In the genomic region with DNA sequence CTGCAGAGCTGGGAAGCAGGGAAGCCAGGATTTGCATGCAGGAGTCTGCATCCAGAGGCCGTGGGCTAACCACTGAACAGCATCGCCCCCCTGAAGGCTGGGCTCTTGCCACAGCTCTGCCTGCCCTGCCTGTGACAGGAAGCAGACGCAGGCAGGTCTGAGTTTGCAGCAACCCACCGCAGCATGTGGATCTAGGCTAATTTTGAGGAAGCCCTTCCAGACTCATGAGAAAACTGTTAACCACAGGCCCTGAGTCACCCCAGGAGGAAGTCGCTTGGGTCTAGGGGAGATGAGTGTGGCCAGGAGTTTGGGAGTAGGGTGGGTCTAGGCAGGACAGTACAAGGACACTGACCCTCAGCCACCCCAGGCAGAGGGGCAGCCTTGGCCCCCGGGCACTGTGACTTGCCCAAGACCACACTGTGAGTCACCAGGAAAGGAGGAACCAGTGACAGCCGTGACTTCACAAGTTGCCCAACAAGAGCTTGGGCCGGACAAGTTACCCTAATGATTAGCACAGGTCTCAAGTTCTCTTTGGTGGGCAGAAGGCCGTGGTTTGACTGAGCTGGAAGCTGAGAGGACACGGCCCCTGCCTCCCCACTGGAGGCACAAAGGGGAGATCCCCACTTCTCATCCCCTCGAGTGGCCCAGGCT, we compare ENCODE assay signal across 9 cellular contexts. TPM values are rescaled to one million over a fixed set of nuclear protein-coding genes. Genes with fewer than 3 reads are reported as not detected.
A peak's percentile ranks its signal among the peaks of the same experiment; 100 is the strongest.
DNase-seq lines count a peak whose midpoint lies in the region; ATAC-seq and TF ChIP-seq lines count a peak whose summit lies in the region.
"Had no signal": no experiment of that assay in that cellular context is flagged by ENCODE, and none has a peak within 500 bp of the region (broad histone marks: within the 10 kb centered on the region; RNA-seq: fewer than 3 reads in every experiment).

No MANE protein-coding gene starts in this region.

- BruUV-seq in Panc1 (replicated peaks; lab: Mats Ljungman, UMichigan) = no TSS peak

- no peaks in the 10 kb centered on the region for H3K36me3 ChIP-seq in Panc1 (ENCODE audit: control insufficient read depth, insufficient read depth, low read length)

- H3K4me3 ChIP-seq in Panc1 (ENCODE audit: low read depth in 2 of 2, low read length in 2 of 2) = no peak overlapping the region

- H3K36me3 Mint-ChIP-seq in progenitor cell of endocrine pancreas (ENCODE audit: insufficient read depth) = no peaks in the 10 kb centered on the region

- in situ Hi-C loops in Panc1 (cut with HindIII; ENCODE audit: low pct_unique_long_range_greater_than_20kb, low sequenced_read_pairs) = no loop called here

- H3K4me1 ChIP-seq in Panc1 (ENCODE audit: control insufficient read depth, insufficient read depth, low read length) = peaks cover 6% of the 10 kb centered on the region; the same call in 1 of the 2 replicates

- no peaks in the 10 kb centered on the region for H3K9me3 Mint-ChIP-seq in progenitor cell of endocrine pancreas (ENCODE audit: low read depth)

- H3K9me3 ChIP-seq in Panc1 (ENCODE audit: control insufficient read depth, insufficient read depth, low read depth, low read length) = no peaks in the 10 kb centered on the region

- H3K4me3 Mint-ChIP-seq in progenitor cell of endocrine pancreas (ENCODE audit: low read depth) = no peak overlapping the region

- H3K27ac Mint-ChIP-seq in progenitor cell of endocrine pancreas = no peak overlapping the region

- intact Hi-C loops in Panc1 (cut with micrococcal nuclease; ENCODE audit: unreplicated experiment) = no loop called here

- H3K27me3 Mint-ChIP-seq in progenitor cell of endocrine pancreas = peaks cover 12% of the 10 kb centered on the region

- no peaks in the 10 kb centered on the region for H3K27me3 ChIP-seq in Panc1 (ENCODE audit: control insufficient read depth, insufficient read depth, low read length)

- ATAC-seq in Panc1 (peak; percentile 58), GM18868 (IDR thresholded peaks at IDR 0.05; ENCODE audit: unreplicated experiment) (no peak)

- POLR2A ChIA-PET in Panc1 (lab: Charles Lee) = no interaction called here

- H3K27ac ChIP-seq in Panc1 (ENCODE audit: low read length) = peak overlapping the region; percentile 4; the same call in 1 of the 2 replicates

- no peaks in the 10 kb centered on the region for H3K4me1 Mint-ChIP-seq in progenitor cell of endocrine pancreas (ENCODE audit: low read depth)

- TF ChIP-seq CTCF in Panc1 (IDR thresholded peaks at IDR 0.05) (no peak), progenitor cell of endocrine pancreas (IDR thresholded peaks at IDR 0.05; ENCODE audit: unreplicated experiment) (no peak)

- CTCF ChIA-PET in Panc1 (lab: Charles Lee) = no interaction called here

- DNase-seq in GM04503 (ENCODE audit: low read depth) (peak; percentile 73), Panc1 (ENCODE audit: low read depth, low spot score) (peak; percentile 20), germinal center (ENCODE audit: low spot score) (peak; percentile 53), renal cortical epithelial cell (ENCODE audit: low read depth) (peak; percentile 91), NCI-H345 (lab: John Stamatoyannopoulos, UW) (no peak), progenitor cell of endocrine pancreas (ENCODE audit: low spot score, unreplicated experiment) (no peak)
- DNase-seq in activated effector memory CD4-positive, alpha-beta T cell treated with Interleukin-2 at 50 U/mL for 16 hours = peak; percentile 70

RNA-seq across cellular contexts. Expression of gene LAPTM5, which starts 0.9 kb away (rescaled TPM):
- total RNA-seq in Panc1 (2021; ENCODE audit: unreplicated experiment) (1.9 TPM), renal cortical epithelial cell (0.17 TPM in 1 of 2 replicates, not detected in the other), progenitor cell of endocrine pancreas (0.20 TPM in 1 of 2 replicates, not detected in the other)
- 0.55 TPM for polyA plus RNA-seq in Panc1 (2012; ENCODE audit: insufficient read length)

RNA-seq across cellular contexts. Expression of gene MATN1, which starts 33.3 kb away (rescaled TPM):
- total RNA-seq in Panc1 (2021; ENCODE audit: unreplicated experiment) (0.59 TPM), renal cortical epithelial cell (not detected in 2 replicates), progenitor cell of endocrine pancreas (0.11 and 0.14 TPM in 2 replicates)
- 0.59 TPM for polyA plus RNA-seq in Panc1 (2012; ENCODE audit: insufficient read length)
- total RNA-seq: T-helper 1 cell treated with Interleukin-12 subunit alpha and Interleukin-12 subunit beta and Interleukin-4 antibody, amounts not matched to agents 30 ng/mL and 1 ng/mL, for 36 hours had no signal

Comparison
In these comparisons a context has a peak if more than half of its experiments do, and no peak if none do; other contexts are left out.
1. DNase-seq: peak in GM04503 (single experiment), Panc1 (single experiment), activated effector memory CD4-positive, alpha-beta T cell treated with Interleukin-2 at 50 U/mL for 16 hours (single experiment), germinal center (single experiment) and renal cortical epithelial cell (single experiment); none in NCI-H345 (single experiment) and progenitor cell of endocrine pancreas (single experiment).